28 cellular contexts compared by ENCODE assay signal in the genomic region with DNA sequence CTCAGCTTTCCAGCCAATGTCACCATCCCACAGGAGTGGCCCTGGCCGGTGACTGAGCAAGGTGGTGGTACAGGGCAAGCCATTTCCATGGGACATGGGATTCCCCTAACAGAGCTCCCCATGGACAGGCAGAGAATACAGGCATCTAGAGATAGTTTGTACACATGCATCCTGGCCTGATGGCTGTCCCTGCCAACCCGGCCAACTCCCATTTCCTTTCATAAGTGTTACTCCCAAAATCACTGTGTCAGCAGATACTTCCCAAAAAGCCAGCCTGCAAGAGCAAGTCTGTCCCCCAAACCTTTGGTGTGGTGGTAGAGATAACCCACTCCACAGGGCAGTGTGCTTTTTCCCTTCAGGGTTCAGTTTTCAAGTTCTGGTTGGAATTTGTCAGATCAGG. TPM values are rescaled to one million over a fixed set of nuclear protein-coding genes. Genes with fewer than 3 reads are reported as not detected.
"Had no signal": no experiment of that assay in that cellular context is flagged by ENCODE, and none has a peak within 500 bp of the region (broad histone marks: within the 10 kb centered on the region; RNA-seq: fewer than 3 reads in every experiment).

No MANE protein-coding gene starts in this region.

- H3K27ac ChIP-seq: breast epithelium, esophagus squamous epithelium, ovary, upper lobe of left lung had no signal

- H3K27me3 ChIP-seq: breast epithelium, esophagus squamous epithelium, ovary, upper lobe of left lung had no signal

- H3K4me3 ChIP-seq: breast epithelium, esophagus squamous epithelium, lung, ovary, smooth muscle cell, upper lobe of left lung had no signal

- H3K27ac Mint-ChIP-seq: activated CD4-positive, alpha-beta memory T cell treated with anti-CD3 and anti-CD28 coated beads, Interleukin-2, amount 10 ng/mL, durations not matched to agents 7 days and 5 days; activated CD4-positive, alpha-beta T cell treated with anti-CD3 and anti-CD28 coated beads, Interleukin-2, amount 10 ng/mL, durations not matched to agents 24 days and 14 days; activated naive CD4-positive, alpha-beta T cell treated with anti-CD3 and anti-CD28 coated beads, Interleukin-2, amount 50 U/mL, for 72 hours; activated T-cell treated with anti-CD3 and anti-CD28 coated beads, Interleukin-2, amount 50 U/mL, for 72 hours; dendritic cell treated with granulocyte-macrophage colony-stimulating factor and Interleukin-4, amounts not matched to agents 40 ng/mL and 50 ng/mL, for 4 days; mesothelial cell of epicardium; naive B cell; nephron progenitor cell; progenitor cell of endocrine pancreas; stimulated activated memory B cell treated with anti-CD40 and anti-IgM and Interleukin-4, amounts not matched to agents 10 μg/mL and 1 μg/mL and 100 μg/mL, for 72 hours; stimulated activated naive CD8-positive, alpha-beta T cell treated with anti-CD3 and anti-CD28 coated beads, Interleukin-15, amount 100 ng/mL, for 72 hours had no signal

- H3K9me3 Mint-ChIP-seq: activated CD4-positive, alpha-beta memory T cell treated with anti-CD3 and anti-CD28 coated beads, Interleukin-2, amount 10 ng/mL, durations not matched to agents 7 days and 5 days; activated CD4-positive, alpha-beta T cell treated with anti-CD3 and anti-CD28 coated beads, Interleukin-2, amount 10 ng/mL, durations not matched to agents 24 days and 14 days; activated naive CD4-positive, alpha-beta T cell treated with anti-CD3 and anti-CD28 coated beads, Interleukin-2, amount 50 U/mL, for 72 hours; activated T-cell treated with anti-CD3 and anti-CD28 coated beads, Interleukin-2, amount 50 U/mL, for 72 hours; dendritic cell treated with granulocyte-macrophage colony-stimulating factor and Interleukin-4, amounts not matched to agents 40 ng/mL and 50 ng/mL, for 4 days; mesothelial cell of epicardium; naive B cell; nephron progenitor cell; stimulated activated memory B cell treated with anti-CD40 and anti-IgM and Interleukin-4, amounts not matched to agents 10 μg/mL and 1 μg/mL and 100 μg/mL, for 72 hours; stimulated activated naive CD8-positive, alpha-beta T cell treated with anti-CD3 and anti-CD28 coated beads, Interleukin-15, amount 100 ng/mL, for 72 hours had no signal

- H3K4me1 Mint-ChIP-seq: mesothelial cell of epicardium; stimulated activated naive CD8-positive, alpha-beta T cell treated with anti-CD3 and anti-CD28 coated beads, Interleukin-15, amount 100 ng/mL, for 72 hours had no signal

- H3K4me2 ChIP-seq: smooth muscle cell had no signal

- H3K9me3 ChIP-seq: breast epithelium, esophagus squamous epithelium, ovary, upper lobe of left lung had no signal

- H3K36me3 ChIP-seq: breast epithelium, esophagus squamous epithelium, ovary, upper lobe of left lung had no signal

- DNase-seq: activated CD4-positive, alpha-beta memory T cell treated with anti-CD3 and anti-CD28 coated beads, Interleukin-2, amount 10 ng/mL, durations not matched to agents 7 days and 5 days; activated CD4-positive, alpha-beta T cell treated with anti-CD3 and anti-CD28 coated beads, Interleukin-2, amount 10 ng/mL, durations not matched to agents 24 days and 14 days; activated CD4-positive, CD25-positive, alpha-beta regulatory T cell treated with anti-CD3 and anti-CD28 coated beads, Interleukin-2, amount 50 U/mL, for 72 hours; activated naive CD4-positive, alpha-beta T cell; activated T-cell treated with anti-CD3 and anti-CD28 coated beads, Interleukin-2, amount 50 U/mL, for 72 hours; central memory CD4-positive, alpha-beta T cell; esophagus squamous epithelium; kidney glomerular epithelial cell; naive B cell; nephron progenitor cell; ovary; stimulated activated CD4-positive, alpha-beta T cell treated with anti-CD3 and anti-CD28 coated beads, Interleukin-1b, Interleukin-23, amount 100 ng/mL, for 48 hours; stimulated activated CD4-positive, alpha-beta T cell treated with anti-CD3 and anti-CD28 coated beads, Interleukin-4, amount 100 ng/mL, for 4 hours; stimulated activated CD8-positive, alpha-beta memory T cell treated with anti-CD3 and anti-CD28 coated beads, Interleukin-4, amount 100 ng/mL, for 48 hours; stimulated activated naive CD8-positive, alpha-beta T cell treated with anti-CD3 and anti-CD28 coated beads, Interleukin-15, amount 100 ng/mL, for 72 hours; substantia nigra; T-helper 2 cell; upper lobe of left lung had no signal

- H3K36me3 Mint-ChIP-seq: activated naive CD4-positive, alpha-beta T cell treated with anti-CD3 and anti-CD28 coated beads, Interleukin-2, amount 50 U/mL, for 72 hours; mesothelial cell of epicardium; naive B cell; stimulated activated memory B cell treated with anti-CD40 and anti-IgM and Interleukin-4, amounts not matched to agents 10 μg/mL and 1 μg/mL and 100 μg/mL, for 72 hours had no signal

- H3K4me3 Mint-ChIP-seq: activated CD4-positive, alpha-beta memory T cell treated with anti-CD3 and anti-CD28 coated beads, Interleukin-2, amount 10 ng/mL, durations not matched to agents 7 days and 5 days; activated CD4-positive, alpha-beta T cell treated with anti-CD3 and anti-CD28 coated beads, Interleukin-2, amount 10 ng/mL, durations not matched to agents 24 days and 14 days; activated T-cell treated with anti-CD3 and anti-CD28 coated beads, Interleukin-2, amount 50 U/mL, for 72 hours; dendritic cell treated with granulocyte-macrophage colony-stimulating factor and Interleukin-4, amounts not matched to agents 40 ng/mL and 50 ng/mL, for 4 days; mesothelial cell of epicardium; naive B cell; nephron progenitor cell; stimulated activated memory B cell treated with anti-CD40 and anti-IgM and Interleukin-4, amounts not matched to agents 10 μg/mL and 1 μg/mL and 100 μg/mL, for 72 hours; stimulated activated naive CD8-positive, alpha-beta T cell treated with anti-CD3 and anti-CD28 coated beads, Interleukin-15, amount 100 ng/mL, for 72 hours had no signal

- FAIRE-seq: frontal cortex had no signal

- H3K4me1 ChIP-seq: breast epithelium, upper lobe of left lung had no signal

- H3K27me3 Mint-ChIP-seq: stimulated activated memory B cell treated with anti-CD40 and anti-IgM and Interleukin-4, amounts not matched to agents 10 μg/mL and 1 μg/mL and 100 μg/mL, for 72 hours had no signal

- ATAC-seq: activated naive CD4-positive, alpha-beta T cell treated with anti-CD3 and anti-CD28 coated beads, Interleukin-2, amount 50 U/mL, for 72 hours; activated T-cell treated with anti-CD3 and anti-CD28 coated beads, Interleukin-2, amount 50 U/mL, for 72 hours; left lobe of liver; stimulated activated memory B cell treated with anti-CD40 and anti-IgM and Interleukin-4, amounts not matched to agents 10 μg/mL and 1 μg/mL and 100 μg/mL, for 72 hours; stimulated activated naive CD8-positive, alpha-beta T cell treated with anti-CD3 and anti-CD28 coated beads, Interleukin-15, amount 100 ng/mL, for 72 hours had no signal

RNA-seq across cellular contexts. Expression of a gene that starts 32.4 kb away (rescaled TPM):
- total RNA-seq: activated CD4-positive, alpha-beta T cell treated with anti-CD3 and anti-CD28 coated beads, Interleukin-2, amount 10 ng/mL, durations not matched to agents 24 days and 14 days had no signal
- polyA plus RNA-seq: smooth muscle cell had no signal
